In genomic region chr4:61556277-61556676, GRCh38 we compare ENCODE assay signal across 22 cellular contexts.
A peak's percentile ranks its signal among the peaks of the same experiment; 100 is the strongest.
DNase-seq lines count a peak whose midpoint lies in the region; ATAC-seq, FAIRE-seq and TF ChIP-seq lines count a peak whose summit lies in the region.
"Had no signal": no experiment of that assay in that cellular context is flagged by ENCODE, and none has a peak within 500 bp of the region (broad histone marks: within the 10 kb centered on the region; RNA-seq: fewer than 3 reads in every experiment).

No MANE protein-coding gene starts in this region.

- H3K27me3 ChIP-seq in small intestine (ENCODE audit: control insufficient read depth in 2 of 2, insufficient read depth in 2 of 2, low read length in 2 of 2), result no peaks in the 10 kb centered on the region
- H3K27me3 ChIP-seq: breast epithelium, SJCRH30, tibial nerve had no signal

- no peak for ATAC-seq in HG03045 (IDR thresholded peaks at IDR 0.05; ENCODE audit: unreplicated experiment)
- ATAC-seq: naive thymus-derived CD8-positive, alpha-beta T cell had no signal

- DNase-seq in LoVo (ENCODE audit: low spot score), result peak; percentile 68
- peak; percentile 4 for DNase-seq in iris pigment epithelial cell (ENCODE audit: low read depth)
- peak; percentile 76 for DNase-seq in small intestine
- no peak for DNase-seq in activated CD4-positive, alpha-beta T cell treated with anti-CD3 and anti-CD28 coated beads for 4 hours
- no peak for DNase-seq in kidney tubule cell (ENCODE audit: low spot score)
- DNase-seq: activated CD8-positive, alpha-beta memory T cell treated with anti-CD3 and anti-CD28 coated beads, Interleukin-2, amount 50 U/mL, for 4 hours; dermis blood vessel endothelial cell; DND-41; hypothalamus; mammary epithelial cell; naive thymus-derived CD8-positive, alpha-beta T cell; NCI-H1092; NCI-H510A treated with DMSO at 0.1 percent for 48 hours; SJCRH30; stimulated activated CD4-positive, alpha-beta T cell treated with anti-CD3 and anti-CD28 coated beads, Interleukin-2, amount 100 ng/mL, for 48 hours; stimulated activated naive CD4-positive, alpha-beta T cell treated with Interleukin-2 at 50 U/mL for 16 hours had no signal

- 27 to 52% (median 33%) methylated on average over 1 of the region's 1 CpG for WGBS in small intestine, 3 donors

- H3K27ac ChIP-seq in VCaP (peak overlapping the region; percentile 61), small intestine (ENCODE audit: low read depth in 1 of 2, low read length in 1 of 2) (peak overlapping the region; percentile 68 to 76)
- H3K27ac ChIP-seq: breast epithelium, epithelial cell of prostate, SJCRH30, tibial nerve had no signal

- H3K36me3 ChIP-seq in small intestine (ENCODE audit: control insufficient read depth in 2 of 2, insufficient read depth in 2 of 2, low read length in 2 of 2), result no peaks in the 10 kb centered on the region
- H3K36me3 ChIP-seq: breast epithelium, SJCRH30, tibial nerve had no signal

- H3K4me1 ChIP-seq in small intestine (ENCODE audit: control insufficient read depth in 2 of 2, insufficient read depth in 1 of 2, low read depth in 1 of 2, low read length in 1 of 2), result peaks cover 2 to 7% of the 10 kb centered on the region in 2 donors
- H3K4me1 ChIP-seq: breast epithelium, SJCRH30 had no signal

- TF ChIP-seq CTCF in VCaP (conservative IDR thresholded peaks at IDR 0.05), result no peak

- FAIRE-seq in small intestine (lab: Jason Lieb, UNC), result no peak
- FAIRE-seq: GM12892 had no signal

- no peaks in the 10 kb centered on the region for H3K9me3 ChIP-seq in small intestine (ENCODE audit: control insufficient read depth, low read depth)
- H3K9me3 ChIP-seq: breast epithelium, SJCRH30, tibial nerve had no signal

- H3K4me3 ChIP-seq in small intestine (ENCODE audit: low read depth in 1 of 2, low read length in 2 of 2), result no peak overlapping the region
- H3K4me3 ChIP-seq: breast epithelium, SJCRH30, tibial nerve had no signal

Comparison
In these comparisons a context has a peak if more than half of its experiments do, and no peak if none do; other contexts are left out.
1. DNase-seq: peak in LoVo (single experiment), iris pigment epithelial cell (single experiment) and small intestine (single experiment); none in activated CD4-positive, alpha-beta T cell treated with anti-CD3 and anti-CD28 coated beads for 4 hours (0 of 2) and kidney tubule cell (single experiment).